ENCODE assay signal across 26 cellular contexts in genomic region chr16:85008267-85008666, GRCh38. TPM values are rescaled to one million over a fixed set of nuclear protein-coding genes. Genes with fewer than 3 reads are reported as not detected.
A peak's percentile ranks its signal among the peaks of the same experiment; 100 is the strongest.
DNase-seq lines count a peak whose midpoint lies in the region; ATAC-seq and TF ChIP-seq lines count a peak whose summit lies in the region.
"Had no signal": no experiment of that assay in that cellular context is flagged by ENCODE, and none has a peak within 500 bp of the region (broad histone marks: within the 10 kb centered on the region; RNA-seq: fewer than 3 reads in every experiment).

No MANE protein-coding gene starts in this region.

- H3K9me3 ChIP-seq in RWPE2 (ENCODE audit: severe bottlenecking) = no peaks in the 10 kb centered on the region
- no peaks in the 10 kb centered on the region for H3K9me3 ChIP-seq in mucosa of stomach (ENCODE audit: control insufficient read depth, low read length)
- H3K9me3 ChIP-seq in upper lobe of left lung = no peaks in the 10 kb centered on the region
- H3K9me3 ChIP-seq: adrenal gland, Peyer's patch, right atrium auricular region, spleen had no signal

- no peak for TF ChIP-seq POLR2A in upper lobe of left lung (IDR thresholded peaks at IDR 0.05)
- no peak for TF ChIP-seq POLR2A in GM18505 (IDR thresholded peaks at IDR 0.05; ENCODE audit: borderline replicate concordance, extremely low read depth, insufficient read depth, insufficient read length)

- CTCF ChIA-PET in Calu3 (lab: Charles Lee) = no interaction called here

- no peak for TF ChIP-seq CTCF in Calu3 (IDR thresholded peaks at IDR 0.05; ENCODE audit: unreplicated experiment)
- TF ChIP-seq CTCF in RWPE2 (IDR thresholded peaks at IDR 0.05; ENCODE audit: poor library complexity, severe bottlenecking) = no peak
- TF ChIP-seq CTCF in upper lobe of left lung (IDR thresholded peaks at IDR 0.05) = no peak

- ATAC-seq in RWPE2 (ENCODE audit: low read depth) (no peak), upper lobe of left lung (ENCODE audit: low FRiP score in 2 of 2) (no peak), GM18505 (IDR thresholded peaks at IDR 0.05; ENCODE audit: unreplicated experiment) (no peak)

- H3K9me3 Mint-ChIP-seq in Calu3 (ENCODE audit: low read depth, unreplicated experiment) = no peaks in the 10 kb centered on the region
- H3K9me3 Mint-ChIP-seq: activated CD4-positive, alpha-beta memory T cell treated with anti-CD3 and anti-CD28 coated beads for 36 hours; activated T-helper 1 cell treated with anti-CD3 and anti-CD28 coated beads, Interleukin-12 subunit alpha, Interleukin-12 subunit beta, Interleukin-2, Interleukin-4 antibody, amounts not matched to agents 30 ng/mL and 10 ng/mL and 1 ng/mL, durations not matched to agents 14 hours and 24 hours and 36 hours; memory B cell; neural crest cell; stimulated activated naive CD8-positive, alpha-beta T cell treated with anti-CD3 and anti-CD28 coated beads, Interleukin-15, Interleukin-2, amounts not matched to agents 100 ng/mL and 50 ng/mL, for 24 hours; T-helper 2 cell treated with Interferon-gamma antibody and Interleukin-4, amounts not matched to agents 5 μg/mL and 100 μg/mL, for 36 hours had no signal

- intact Hi-C loops in Calu3 (cut with micrococcal nuclease; ENCODE audit: unreplicated experiment) = no loop called here

- peaks cover 54% of the 10 kb centered on the region for H3K36me3 Mint-ChIP-seq in Calu3 (ENCODE audit: insufficient read depth, unreplicated experiment)

- H3K4me3 Mint-ChIP-seq in Calu3 (ENCODE audit: low read depth, unreplicated experiment) = peak overlapping the region; percentile 45
- H3K4me3 Mint-ChIP-seq: activated CD4-positive, alpha-beta memory T cell treated with anti-CD3 and anti-CD28 coated beads for 36 hours; memory B cell; stimulated activated naive CD8-positive, alpha-beta T cell treated with anti-CD3 and anti-CD28 coated beads, Interleukin-15, Interleukin-2, amounts not matched to agents 100 ng/mL and 50 ng/mL, for 24 hours had no signal

- peak overlapping the region; percentile 26 for H3K9ac ChIP-seq in mucosa of stomach (ENCODE audit: low read length)
- H3K9ac ChIP-seq: GM23248 had no signal

- H3K36me3 ChIP-seq in RWPE2 (ENCODE audit: low read depth) (peaks cover 34% of the 10 kb centered on the region), mucosa of stomach (ENCODE audit: control insufficient read depth, insufficient read depth, low read length) (no peaks in the 10 kb centered on the region), upper lobe of left lung (no peaks in the 10 kb centered on the region)
- H3K36me3 ChIP-seq: adrenal gland, Peyer's patch, right atrium auricular region had no signal

- H3K4me1 Mint-ChIP-seq in Calu3 (ENCODE audit: low read depth, unreplicated experiment) = peaks cover 48% of the 10 kb centered on the region

- H3K4me3 ChIP-seq in RWPE2 (ENCODE audit: severe bottlenecking) = no peak overlapping the region
- H3K4me3 ChIP-seq in mucosa of stomach (ENCODE audit: low read length) = no peak overlapping the region
- H3K4me3 ChIP-seq in upper lobe of left lung = no peak overlapping the region
- H3K4me3 ChIP-seq: adrenal gland, GM23248, Peyer's patch, right atrium auricular region, spleen had no signal

- BruUV-seq in Calu3 (replicated peaks; lab: Mats Ljungman, UMichigan) = no TSS peak

- H3K27ac Mint-ChIP-seq in Calu3 (ENCODE audit: unreplicated experiment) = no peak overlapping the region
- H3K27ac Mint-ChIP-seq: activated CD4-positive, alpha-beta memory T cell treated with anti-CD3 and anti-CD28 coated beads for 36 hours; activated T-helper 1 cell treated with anti-CD3 and anti-CD28 coated beads, Interleukin-12 subunit alpha, Interleukin-12 subunit beta, Interleukin-2, Interleukin-4 antibody, amounts not matched to agents 30 ng/mL and 10 ng/mL and 1 ng/mL, durations not matched to agents 14 hours and 24 hours and 36 hours; stimulated activated naive CD8-positive, alpha-beta T cell treated with anti-CD3 and anti-CD28 coated beads, Interleukin-15, Interleukin-2, amounts not matched to agents 100 ng/mL and 50 ng/mL, for 24 hours; T-helper 2 cell treated with Interferon-gamma antibody and Interleukin-4, amounts not matched to agents 5 μg/mL and 100 μg/mL, for 36 hours had no signal

- H3K27me3 ChIP-seq in RWPE2 (ENCODE audit: insufficient read depth, poor library complexity, severe bottlenecking) (no peaks in the 10 kb centered on the region), mucosa of stomach (ENCODE audit: control insufficient read depth, insufficient read depth, low read length) (no peaks in the 10 kb centered on the region), upper lobe of left lung (no peaks in the 10 kb centered on the region)
- H3K27me3 ChIP-seq: adrenal gland, Peyer's patch, right atrium auricular region, spleen had no signal

- TF ChIP-seq EP300 in upper lobe of left lung (IDR thresholded peaks at IDR 0.05) = no peak

- DNase-seq in Calu3 = no peak
- no peak for DNase-seq in RWPE2 (ENCODE audit: low spot score)
- no peak for DNase-seq in upper lobe of left lung
- no peak for DNase-seq in NCI-H2029 treated with DMSO at 0.1 percent for 48 hours (lab: John Stamatoyannopoulos, UW)
- no peak for DNase-seq in NCI-H146 (lab: John Stamatoyannopoulos, UW)
- DNase-seq: activated CD4-positive, alpha-beta memory T cell treated with anti-CD3 and anti-CD28 coated beads for 36 hours; activated CD4-positive, CD25-positive, alpha-beta regulatory T cell treated with anti-CD3 and anti-CD28 coated beads, Interleukin-2, amount 50 U/mL, for 72 hours; activated naive CD4-positive, alpha-beta T cell treated with Interleukin-2 at 50 U/mL for 16 hours; adrenal gland; CD4-positive, CD25-positive, alpha-beta regulatory T cell; GM23248; KBM-7; NCI-H1092 treated with DMSO at 0.1 percent for 48 hours; NCI-H187 treated with DMSO at 0.1 percent for 48 hours; NCI-H226; Peyer's patch; spleen; stimulated activated CD4-positive, alpha-beta T cell treated with anti-CD3 and anti-CD28 coated beads, Interleukin-2, amount 100 ng/mL, for 24 hours had no signal

- WGBS in upper lobe of left lung, 2 donors = 52 to 54% methylated on average over 3 of the region's 3 CpGs

- H3K27ac ChIP-seq in RWPE2 (ENCODE audit: poor library complexity, severe bottlenecking) (peak overlapping the region; percentile 99), upper lobe of left lung (peak overlapping the region in 3 of 4 donors; percentile 2 to 26 (median 9))
- H3K27ac ChIP-seq: GM23248, Peyer's patch, right atrium auricular region had no signal

- H3K27me3 Mint-ChIP-seq in Calu3 (ENCODE audit: unreplicated experiment) = no peaks in the 10 kb centered on the region
- H3K27me3 Mint-ChIP-seq: activated CD4-positive, alpha-beta memory T cell treated with anti-CD3 and anti-CD28 coated beads for 36 hours; memory B cell; stimulated activated naive CD8-positive, alpha-beta T cell treated with anti-CD3 and anti-CD28 coated beads, Interleukin-15, Interleukin-2, amounts not matched to agents 100 ng/mL and 50 ng/mL, for 24 hours had no signal

- H3K4me1 ChIP-seq in RWPE2 (ENCODE audit: insufficient read depth, poor library complexity, severe bottlenecking) (peaks cover 42% of the 10 kb centered on the region), mucosa of stomach (ENCODE audit: control insufficient read depth, insufficient read depth, low read length) (peaks cover 47% of the 10 kb centered on the region), upper lobe of left lung (peaks cover 68 to 78% (median 73%) of the 10 kb centered on the region in 4 donors)

RNA-seq across cellular contexts. Expression of gene ZDHHC7, which starts 3.1 kb away (rescaled TPM):
- total RNA-seq in Calu3 (2022) (100 and 109 TPM in 2 replicates), upper lobe of left lung (100 to 1,000 TPM in 1 of 6 donors, 10 to 100 TPM in 5; 77.4 to 112 (median 92.7) TPM)

RNA-seq across cellular contexts. Expression of gene KIAA0513, which starts 19.3 kb away (rescaled TPM):
- 12.4 and 15.1 TPM in 2 replicates for total RNA-seq in Calu3 (2022)
- 10 to 100 TPM; 21.6 to 77.5 (median 37.9) TPM for total RNA-seq in upper lobe of left lung
